ENCODE assay signal across 1 cellular context in the genomic region with DNA sequence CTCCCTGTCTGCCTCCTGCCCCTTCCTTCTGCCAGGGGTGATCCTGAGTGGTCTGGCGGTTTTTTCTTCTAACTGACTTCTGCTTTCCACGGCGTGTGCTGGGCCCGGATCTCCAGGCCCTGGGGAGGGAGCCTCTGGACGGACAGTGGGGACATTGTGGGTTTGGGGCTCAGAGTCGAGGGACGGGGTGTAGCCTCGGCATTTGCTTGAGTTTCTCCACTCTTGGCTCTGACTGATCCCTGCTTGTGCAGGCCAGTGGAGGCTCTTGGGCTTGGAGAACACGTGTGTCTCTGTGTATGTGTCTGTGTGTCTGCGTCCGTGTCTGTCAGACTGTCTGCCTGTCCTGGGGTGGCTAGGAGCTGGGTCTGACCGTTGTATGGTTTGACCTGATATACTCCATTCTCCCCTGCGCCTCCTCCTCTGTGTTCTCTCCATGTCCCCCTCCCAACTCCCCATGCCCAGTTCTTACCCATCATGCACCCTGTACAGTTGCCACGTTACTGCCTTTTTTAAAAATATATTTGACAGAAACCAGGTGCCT.
TF ChIP-seq lines count a peak whose summit lies in the region.

No MANE protein-coding gene starts in this region.

TF ChIP-seq in IMR-90, 13 proteins besides CTCF, POLR2A, EP300 and RAD21:
- no peak for TF ChIP-seq CHD1 (IDR thresholded peaks at IDR 0.05; ENCODE audit: low read depth, low read length)
- TF ChIP-seq RCOR1 (IDR thresholded peaks at IDR 0.05; ENCODE audit: insufficient replicate concordance, low read length), result no peak
- TF ChIP-seq, protein P1, sequence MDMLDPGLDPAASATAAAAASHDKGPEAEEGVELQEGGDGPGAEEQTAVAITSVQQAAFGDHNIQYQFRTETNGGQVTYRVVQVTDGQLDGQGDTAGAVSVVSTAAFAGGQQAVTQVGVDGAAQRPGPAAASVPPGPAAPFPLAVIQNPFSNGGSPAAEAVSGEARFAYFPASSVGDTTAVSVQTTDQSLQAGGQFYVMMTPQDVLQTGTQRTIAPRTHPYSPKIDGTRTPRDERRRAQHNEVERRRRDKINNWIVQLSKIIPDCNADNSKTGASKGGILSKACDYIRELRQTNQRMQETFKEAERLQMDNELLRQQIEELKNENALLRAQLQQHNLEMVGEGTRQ (IDR thresholded peaks at IDR 0.05; ENCODE audit: low read depth, low read length), result no peak
- no peak for TF ChIP-seq NFE2L2 (IDR thresholded peaks at IDR 0.05; ENCODE audit: low read depth, low read length)
- TF ChIP-seq MXI1 (IDR thresholded peaks at IDR 0.05; ENCODE audit: borderline replicate concordance, low read depth, low read length), result no peak
- TF ChIP-seq BHLHE40 (IDR thresholded peaks at IDR 0.05; ENCODE audit: low read depth, low read length), result no peak
- no peak for TF ChIP-seq MAFK (IDR thresholded peaks at IDR 0.05; ENCODE audit: low read depth, low read length)
- TF ChIP-seq MAZ (IDR thresholded peaks at IDR 0.05; ENCODE audit: borderline replicate concordance, low read depth, low read length), result no peak
- TF ChIP-seq RFX5 (IDR thresholded peaks at IDR 0.05; ENCODE audit: low read depth, low read length), result no peak
- TF ChIP-seq SMC3 (IDR thresholded peaks at IDR 0.05; ENCODE audit: low read depth, low read length), result no peak
- no peak for TF ChIP-seq CEBPB (IDR thresholded peaks at IDR 0.05; ENCODE audit: low read depth, low read length)
